Comparison of ENCODE assay signal across 17 cellular contexts in the genomic region with DNA sequence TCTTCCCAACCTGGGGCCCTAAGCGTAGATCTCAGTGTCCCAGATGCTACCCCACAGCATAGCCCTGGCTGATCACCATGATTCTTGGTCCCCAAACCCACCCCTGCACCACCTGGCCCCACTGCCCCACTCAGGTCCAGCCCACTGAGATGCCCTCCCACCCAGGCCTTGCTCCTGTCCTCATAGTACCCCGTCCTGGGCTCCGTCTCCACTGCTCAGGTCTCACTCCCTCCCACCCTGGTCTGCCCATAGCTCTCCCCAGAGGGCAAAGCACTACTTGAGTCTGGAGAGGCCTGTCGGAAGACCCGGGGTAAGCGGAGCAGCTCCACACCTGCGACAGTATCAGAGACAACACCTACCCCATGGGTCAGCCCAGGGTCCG. TPM values are rescaled to one million over a fixed set of nuclear protein-coding genes. Genes with fewer than 3 reads are reported as not detected.
DNase-seq lines count a peak whose midpoint lies in the region; ATAC-seq and TF ChIP-seq lines count a peak whose summit lies in the region.
"Had no signal": no experiment of that assay in that cellular context is flagged by ENCODE, and none has a peak within 500 bp of the region (broad histone marks: within the 10 kb centered on the region; RNA-seq: fewer than 3 reads in every experiment).

No MANE protein-coding gene starts in this region.

- H3K4me3 ChIP-seq in BLaER1 treated with 17β-estradiol and CSF1 and Interleukin-3, amounts not matched to agents 10 nM and 100 nM = no peak overlapping the region
- H3K4me3 ChIP-seq in Peyer's patch = no peak overlapping the region
- H3K4me3 ChIP-seq in dorsolateral prefrontal cortex = no peak overlapping the region
- no peak overlapping the region for H3K4me3 ChIP-seq in neutrophil (ENCODE audit: low read depth in 1 of 2, low read length in 1 of 2)
- H3K4me3 ChIP-seq: GM23248, thyroid gland had no signal

- peaks cover 50 to 100% (median 70%) of the 10 kb centered on the region in 10 experiments for H3K4me1 ChIP-seq in BLaER1 treated with 17β-estradiol and CSF1 and Interleukin-3, amounts not matched to agents 10 nM and 100 nM
- H3K4me1 ChIP-seq in Peyer's patch = peaks cover 2 to 75% (median 15%) of the 10 kb centered on the region in 4 donors
- H3K4me1 ChIP-seq in neutrophil (ENCODE audit: control insufficient read depth in 1 of 2, insufficient read depth in 1 of 2, low read depth in 1 of 2, low read length in 1 of 2) = peaks cover 71 to 82% of the 10 kb centered on the region in 2 experiments

- H3K36me3 ChIP-seq in BLaER1 treated with 17β-estradiol and CSF1 and Interleukin-3, amounts not matched to agents 10 nM and 100 nM = peaks cover 15 to 85% (median 43%) of the 10 kb centered on the region in 11 experiments; a peak in 21 of 22 replicates
- H3K36me3 ChIP-seq in Peyer's patch (peaks cover 0 to 21% (median 0%) of the 10 kb centered on the region in 3 donors), neutrophil (peaks cover 46% of the 10 kb centered on the region)

- TF ChIP-seq CTCF in Peyer's patch (IDR thresholded peaks at IDR 0.05) (no peak), dorsolateral prefrontal cortex (IDR thresholded peaks at IDR 0.05 in 54 of 56, conservative IDR thresholded peaks at IDR 0.05 in 2 of 56; ENCODE audit: low read depth in 1 of 56, partially characterized antibody in 56 of 56) (no peak), neutrophil (IDR thresholded peaks at IDR 0.05) (no peak)

- intact Hi-C loops in dorsolateral prefrontal cortex (cut with DNase I) = loop anchor here (5.0 kb wide), 2 partner anchors 39 to 49 kb away; a partner anchor contains a TSS

- peak overlapping the region in 10 of 11 experiments; percentile 22 to 99 (median 98); a peak in 16 of 22 replicates for H3K27ac ChIP-seq in BLaER1 treated with 17β-estradiol and CSF1 and Interleukin-3, amounts not matched to agents 10 nM and 100 nM
- H3K27ac ChIP-seq in Peyer's patch (peak overlapping the region; percentile 47 to 79 (median 56)), dorsolateral prefrontal cortex (peak overlapping the region in 43 of 59 donors; percentile 1 to 82 (median 59)), neutrophil (peak overlapping the region; percentile 52)
- H3K27ac ChIP-seq: GM23248, thyroid gland had no signal

- no peaks in the 10 kb centered on the region for H3K27me3 ChIP-seq in BLaER1 treated with 17β-estradiol and CSF1 and Interleukin-3, amounts not matched to agents 10 nM and 100 nM
- H3K27me3 ChIP-seq in Peyer's patch = no peaks in the 10 kb centered on the region
- H3K27me3 ChIP-seq in dorsolateral prefrontal cortex = no peaks in the 10 kb centered on the region
- H3K27me3 ChIP-seq in neutrophil = no peaks in the 10 kb centered on the region
- H3K27me3 ChIP-seq: thyroid gland had no signal

- DNase-seq in Peyer's patch (no peak), dorsolateral prefrontal cortex (no peak), NOMO-1 treated with dmso at 0.1 percent for 144 hours (lab: John Stamatoyannopoulos, UW; ENCODE audit: unreplicated experiment) (no peak)
- DNase-seq: activated T-cell treated with anti-CD3 and anti-CD28 coated beads, Interleukin-2, amount 50 U/mL, for 48 hours; Caco-2; GM23248; Karpas-422; NCI-H1105; NCI-H524 treated with DMSO at 0.1 percent for 48 hours; retina; thyroid gland had no signal

- H3K9ac ChIP-seq in BLaER1 treated with 17β-estradiol and CSF1 and Interleukin-3, amounts not matched to agents 10 nM and 100 nM = peak overlapping the region in 3 of 11 experiments; percentile 4 to 65 (median 52); a peak in 3 of 22 replicates
- H3K9ac ChIP-seq: GM23248 had no signal

- peak overlapping the region in 6 of 11 experiments; percentile 94 to 98 (median 96); a peak in 10 of 22 replicates for H3K4me2 ChIP-seq in BLaER1 treated with 17β-estradiol and CSF1 and Interleukin-3, amounts not matched to agents 10 nM and 100 nM

- no peak for ATAC-seq in GM18870 (IDR thresholded peaks at IDR 0.05; ENCODE audit: unreplicated experiment)
- ATAC-seq in HG02938 (IDR thresholded peaks at IDR 0.05; ENCODE audit: unreplicated experiment) = no peak
- ATAC-seq in HG02678 (IDR thresholded peaks at IDR 0.05; ENCODE audit: unreplicated experiment) = no peak
- ATAC-seq: left lobe of liver had no signal

- no peak for TF ChIP-seq POLR2A in Peyer's patch (IDR thresholded peaks at IDR 0.05)

- peaks cover 15 to 65% (median 33%) of the 10 kb centered on the region in 11 experiments; a peak in 18 of 22 replicates for H4K20me1 ChIP-seq in BLaER1 treated with 17β-estradiol and CSF1 and Interleukin-3, amounts not matched to agents 10 nM and 100 nM

- peaks cover 0 to 16% (median 0%) of the 10 kb centered on the region in 11 experiments; a peak in 7 of 22 replicates for H3K9me3 ChIP-seq in BLaER1 treated with 17β-estradiol and CSF1 and Interleukin-3, amounts not matched to agents 10 nM and 100 nM (replicated peaks in 1 of 11)
- H3K9me3 ChIP-seq in Peyer's patch (no peaks in the 10 kb centered on the region), neutrophil (no peaks in the 10 kb centered on the region)
- H3K9me3 ChIP-seq: Caco-2, thyroid gland had no signal

RNA-seq across cellular contexts. Expression of a gene that starts 35.8 kb away (rescaled TPM):
- total RNA-seq in Peyer's patch = 10 to 100 TPM in 3 of 4 donors, 1 to 10 TPM in 1; 5.3 to 26.4 (median 14.0) TPM
- total RNA-seq in dorsolateral prefrontal cortex = 100 to 1,000 TPM in 1 of 120 experiments, 10 to 100 TPM in 118, 1 to 10 TPM in 1; 7.4 to 118 (median 26.3) TPM

RNA-seq across cellular contexts. Expression of a gene that starts 48.2 kb away (rescaled TPM):
- total RNA-seq in Peyer's patch (10 to 100 TPM; 18.9 to 49.5 (median 34.2) TPM), dorsolateral prefrontal cortex (10 to 100 TPM in 119 of 120 experiments, 1 to 10 TPM in 1; 9.4 to 22.3 (median 15.4) TPM)

RNA-seq across cellular contexts. Expression of a gene that starts 54.5 kb away (rescaled TPM):
- total RNA-seq in Peyer's patch (10 to 100 TPM; 34.0 to 85.8 (median 39.9) TPM), dorsolateral prefrontal cortex (100 to 1,000 TPM in 39 of 120 experiments, 10 to 100 TPM in 81; 42.5 to 168 (median 93.8) TPM)
